ENCODE assay signal across 1 cellular context in the genomic region with DNA sequence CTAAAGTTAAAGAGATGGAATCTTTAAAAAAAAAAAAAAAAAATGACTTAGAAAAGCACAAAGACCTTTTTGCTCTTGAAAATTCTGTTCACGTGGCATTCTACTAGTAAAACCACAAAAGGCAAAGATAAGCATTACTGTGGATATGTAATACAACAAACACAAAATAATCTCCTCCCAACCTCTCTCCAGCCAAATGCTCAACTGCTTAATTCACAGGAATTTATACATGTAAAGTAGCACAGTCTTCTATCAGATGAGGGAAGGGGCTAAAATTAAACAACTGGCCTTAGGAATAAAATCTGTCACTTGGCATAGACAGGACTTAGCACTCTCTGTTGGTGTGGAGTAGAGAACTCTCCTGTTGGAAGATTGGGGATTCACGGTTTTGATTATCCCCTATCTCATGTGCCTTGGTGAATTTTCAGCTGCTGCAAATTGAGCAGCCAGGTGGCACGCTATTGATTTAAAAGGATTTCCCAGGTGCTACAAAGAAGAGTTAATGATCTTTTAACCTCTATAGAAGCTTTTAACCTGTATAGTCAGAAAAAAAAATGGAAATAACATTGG.
TF ChIP-seq lines count a peak whose summit lies in the region.

No MANE protein-coding gene starts in this region.

TF ChIP-seq in GM23338, 12 proteins besides CTCF, POLR2A, EP300 and RAD21 (continued from another document):
- TF ChIP-seq, protein P1, sequence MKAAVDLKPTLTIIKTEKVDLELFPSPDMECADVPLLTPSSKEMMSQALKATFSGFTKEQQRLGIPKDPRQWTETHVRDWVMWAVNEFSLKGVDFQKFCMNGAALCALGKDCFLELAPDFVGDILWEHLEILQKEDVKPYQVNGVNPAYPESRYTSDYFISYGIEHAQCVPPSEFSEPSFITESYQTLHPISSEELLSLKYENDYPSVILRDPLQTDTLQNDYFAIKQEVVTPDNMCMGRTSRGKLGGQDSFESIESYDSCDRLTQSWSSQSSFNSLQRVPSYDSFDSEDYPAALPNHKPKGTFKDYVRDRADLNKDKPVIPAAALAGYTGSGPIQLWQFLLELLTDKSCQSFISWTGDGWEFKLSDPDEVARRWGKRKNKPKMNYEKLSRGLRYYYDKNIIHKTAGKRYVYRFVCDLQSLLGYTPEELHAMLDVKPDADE (IDR thresholded peaks at IDR 0.05), result no peak
- no peak for TF ChIP-seq JUNB (IDR thresholded peaks at IDR 0.05; ENCODE audit: unreplicated experiment)
- TF ChIP-seq EZH2phosphoT487 (IDR thresholded peaks at IDR 0.05; ENCODE audit: unreplicated experiment), result no peak
- TF ChIP-seq, protein P2, sequence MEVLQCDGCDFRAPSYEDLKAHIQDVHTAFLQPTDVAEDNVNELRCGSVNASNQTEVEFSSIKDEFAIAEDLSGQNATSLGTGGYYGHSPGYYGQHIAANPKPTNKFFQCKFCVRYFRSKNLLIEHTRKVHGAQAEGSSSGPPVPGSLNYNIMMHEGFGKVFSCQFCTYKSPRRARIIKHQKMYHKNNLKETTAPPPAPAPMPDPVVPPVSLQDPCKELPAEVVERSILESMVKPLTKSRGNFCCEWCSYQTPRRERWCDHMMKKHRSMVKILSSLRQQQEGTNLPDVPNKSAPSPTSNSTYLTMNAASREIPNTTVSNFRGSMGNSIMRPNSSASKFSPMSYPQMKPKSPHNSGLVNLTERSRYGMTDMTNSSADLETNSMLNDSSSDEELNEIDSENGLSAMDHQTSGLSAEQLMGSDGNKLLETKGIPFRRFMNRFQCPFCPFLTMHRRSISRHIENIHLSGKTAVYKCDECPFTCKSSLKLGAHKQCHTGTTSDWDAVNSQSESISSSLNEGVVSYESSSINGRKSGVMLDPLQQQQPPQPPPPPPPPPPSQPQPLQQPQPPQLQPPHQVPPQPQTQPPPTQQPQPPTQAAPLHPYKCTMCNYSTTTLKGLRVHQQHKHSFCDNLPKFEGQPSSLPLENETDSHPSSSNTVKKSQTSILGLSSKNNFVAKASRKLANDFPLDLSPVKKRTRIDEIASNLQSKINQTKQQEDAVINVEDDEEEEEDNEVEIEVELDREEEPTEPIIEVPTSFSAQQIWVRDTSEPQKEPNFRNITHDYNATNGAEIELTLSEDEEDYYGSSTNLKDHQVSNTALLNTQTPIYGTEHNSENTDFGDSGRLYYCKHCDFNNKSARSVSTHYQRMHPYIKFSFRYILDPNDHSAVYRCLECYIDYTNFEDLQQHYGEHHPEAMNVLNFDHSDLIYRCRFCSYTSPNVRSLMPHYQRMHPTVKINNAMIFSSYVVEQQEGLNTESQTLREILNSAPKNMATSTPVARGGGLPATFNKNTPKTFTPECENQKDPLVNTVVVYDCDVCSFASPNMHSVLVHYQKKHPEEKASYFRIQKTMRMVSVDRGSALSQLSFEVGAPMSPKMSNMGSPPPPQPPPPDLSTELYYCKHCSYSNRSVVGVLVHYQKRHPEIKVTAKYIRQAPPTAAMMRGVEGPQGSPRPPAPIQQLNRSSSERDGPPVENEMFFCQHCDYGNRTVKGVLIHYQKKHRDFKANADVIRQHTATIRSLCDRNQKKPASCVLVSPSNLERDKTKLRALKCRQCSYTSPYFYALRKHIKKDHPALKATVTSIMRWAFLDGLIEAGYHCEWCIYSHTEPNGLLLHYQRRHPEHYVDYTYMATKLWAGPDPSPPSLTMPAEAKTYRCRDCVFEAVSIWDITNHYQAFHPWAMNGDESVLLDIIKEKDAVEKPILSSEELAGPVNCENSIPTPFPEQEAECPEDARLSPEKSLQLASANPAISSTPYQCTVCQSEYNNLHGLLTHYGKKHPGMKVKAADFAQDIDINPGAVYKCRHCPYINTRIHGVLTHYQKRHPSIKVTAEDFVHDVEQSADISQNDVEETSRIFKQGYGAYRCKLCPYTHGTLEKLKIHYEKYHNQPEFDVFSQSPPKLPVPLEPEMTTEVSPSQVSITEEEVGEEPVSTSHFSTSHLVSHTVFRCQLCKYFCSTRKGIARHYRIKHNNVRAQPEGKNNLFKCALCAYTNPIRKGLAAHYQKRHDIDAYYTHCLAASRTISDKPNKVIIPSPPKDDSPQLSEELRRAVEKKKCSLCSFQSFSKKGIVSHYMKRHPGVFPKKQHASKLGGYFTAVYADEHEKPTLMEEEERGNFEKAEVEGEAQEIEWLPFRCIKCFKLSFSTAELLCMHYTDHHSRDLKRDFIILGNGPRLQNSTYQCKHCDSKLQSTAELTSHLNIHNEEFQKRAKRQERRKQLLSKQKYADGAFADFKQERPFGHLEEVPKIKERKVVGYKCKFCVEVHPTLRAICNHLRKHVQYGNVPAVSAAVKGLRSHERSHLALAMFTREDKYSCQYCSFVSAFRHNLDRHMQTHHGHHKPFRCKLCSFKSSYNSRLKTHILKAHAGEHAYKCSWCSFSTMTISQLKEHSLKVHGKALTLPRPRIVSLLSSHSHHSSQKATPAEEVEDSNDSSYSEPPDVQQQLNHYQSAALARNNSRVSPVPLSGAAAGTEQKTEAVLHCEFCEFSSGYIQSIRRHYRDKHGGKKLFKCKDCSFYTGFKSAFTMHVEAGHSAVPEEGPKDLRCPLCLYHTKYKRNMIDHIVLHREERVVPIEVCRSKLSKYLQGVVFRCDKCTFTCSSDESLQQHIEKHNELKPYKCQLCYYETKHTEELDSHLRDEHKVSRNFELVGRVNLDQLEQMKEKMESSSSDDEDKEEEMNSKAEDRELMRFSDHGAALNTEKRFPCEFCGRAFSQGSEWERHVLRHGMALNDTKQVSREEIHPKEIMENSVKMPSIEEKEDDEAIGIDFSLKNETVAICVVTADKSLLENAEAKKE (CRISPR knock-in tag; IDR thresholded peaks at IDR 0.05), result no peak
- no peak for TF ChIP-seq EZH2 (IDR thresholded peaks at IDR 0.05; ENCODE audit: low read depth, unreplicated experiment)
- no peak for TF ChIP-seq POLR2AphosphoS5 (IDR thresholded peaks at IDR 0.05; ENCODE audit: low read depth)
